1 cellular context compared by ENCODE assay signal in the genomic region with DNA sequence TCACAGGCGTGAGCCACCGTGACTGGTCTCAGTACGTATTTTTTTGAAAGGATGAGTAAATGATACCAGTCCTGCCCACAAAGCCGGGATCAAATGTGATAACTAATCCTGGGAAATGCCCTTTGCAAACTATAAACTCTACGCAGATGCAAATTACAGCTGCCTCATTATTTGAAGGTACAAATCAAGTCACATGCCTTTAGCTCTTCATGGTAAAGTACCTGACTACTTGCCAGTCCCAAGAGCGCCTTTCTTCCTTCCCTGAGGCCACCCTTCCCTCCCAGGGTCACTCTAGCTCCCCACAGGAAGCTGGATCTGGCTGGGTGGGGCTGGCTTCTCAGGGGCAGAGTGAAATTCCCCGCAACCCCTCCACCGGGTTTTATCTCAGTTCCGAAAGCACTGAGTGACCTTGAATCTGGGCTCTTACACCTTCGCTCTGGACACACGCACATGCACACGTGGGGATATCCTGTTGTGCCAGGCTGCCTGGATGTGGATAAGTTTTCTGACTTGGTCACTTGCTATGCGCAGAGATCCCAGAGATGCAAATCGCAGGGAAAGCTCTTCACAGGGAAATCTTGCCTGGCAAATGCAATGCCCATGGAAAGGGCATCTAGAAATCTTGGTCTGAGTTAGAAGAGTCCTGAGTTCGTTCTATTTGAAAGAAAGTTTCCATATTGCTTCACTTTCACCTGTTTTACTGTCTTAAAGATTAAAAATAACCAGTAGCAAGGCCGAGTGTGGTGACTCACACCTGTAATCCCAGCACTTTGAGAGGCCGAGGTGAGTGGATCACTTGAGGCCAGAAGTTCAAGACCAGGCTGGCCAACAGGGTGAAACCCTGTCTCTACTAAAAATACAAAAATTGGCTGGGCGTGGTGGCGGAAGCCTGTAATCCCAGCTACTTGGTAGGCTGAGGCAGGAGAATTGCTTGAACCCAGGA.
TF ChIP-seq lines count a peak whose summit lies in the region.

No MANE protein-coding gene starts in this region.

TF ChIP-seq in H1, 55 proteins besides CTCF, POLR2A, EP300 and RAD21 (continued from another document):
- TF ChIP-seq RNF2 (IDR thresholded peaks at IDR 0.05; ENCODE audit: borderline replicate concordance, low read depth, low read length, missing control alignments, poor library complexity, severe bottlenecking) (no peak), CHD1 (IDR thresholded peaks at IDR 0.05; ENCODE audit: low read depth, low read length) (no peak)
